6 cellular contexts compared by ENCODE assay signal in the genomic region with DNA sequence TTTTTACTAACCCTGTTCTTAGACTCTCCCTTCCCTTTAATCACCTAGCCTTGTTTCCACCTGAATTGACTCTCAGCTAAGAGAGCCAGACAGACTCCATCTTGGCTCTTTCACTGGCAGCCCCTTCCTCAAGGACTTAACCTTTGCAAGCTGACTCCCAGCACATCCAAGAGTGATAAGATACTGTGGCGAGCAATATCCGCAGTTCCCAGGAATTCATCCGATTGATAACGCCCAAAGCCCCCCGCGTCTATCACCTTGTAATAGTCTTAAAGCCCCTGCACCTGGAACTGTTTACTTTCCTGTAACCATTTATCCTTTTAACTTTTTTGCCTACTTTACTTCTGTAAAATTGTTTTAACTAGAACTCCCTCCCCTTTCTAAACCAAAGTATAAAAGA.
DNase-seq lines count a peak whose midpoint lies in the region; ATAC-seq and TF ChIP-seq lines count a peak whose summit lies in the region.
"Not testable (repeated sequence)": the region's sequence is repeated elsewhere in the genome, so short reads cannot be mapped to it uniquely, and the experiment has no call there.

No MANE protein-coding gene starts in this region.

- not testable (repeated sequence) for H3K9me2 ChIP-seq in GM23338 (ENCODE audit: insufficient read depth)

- not testable (repeated sequence) for H3K27ac ChIP-seq in GM23338 (ENCODE audit: low read depth); right atrium auricular region; mesendoderm (ENCODE audit: low read depth, low read length); testis

- CTCF ChIA-PET in activated CD8-positive, alpha-beta T cell treated with anti-CD3 and anti-CD28 coated beads, Interleukin-2, amount 10 ng/mL, durations not matched to agents 7 days and 5 days (lab: Charles Lee) = not testable (repeated sequence)

- WGBS in mesendoderm (ENCODE audit: extremely low coverage, insufficient coverage, low lambda C conversion rate) = no CpG with 5 or more reads among the region's 6 CpGs
- 62 to 65% methylated on average over 6 of the region's 6 CpGs for WGBS in testis, 2 donors

- not testable (repeated sequence) for H3K9me3 ChIP-seq in right atrium auricular region, testis

- H3K23ac ChIP-seq in mesendoderm (ENCODE audit: low read length) = not testable (repeated sequence)

- H3K36me3 Mint-ChIP-seq in GM23338 (ENCODE audit: low read depth) = peaks cover 12% of the 10 kb centered on the region; the same call in 2 of the 3 replicates
- not testable (repeated sequence) for H3K36me3 Mint-ChIP-seq in activated CD8-positive, alpha-beta T cell treated with anti-CD3 and anti-CD28 coated beads, Interleukin-2, amount 10 ng/mL, durations not matched to agents 7 days and 5 days (ENCODE audit: low read depth); chondrocyte (ENCODE audit: low read depth)

- not testable (repeated sequence) for H3K4ac ChIP-seq in mesendoderm (ENCODE audit: low read depth, low read length)

- H3K4me2 ChIP-seq in GM23338; mesendoderm (ENCODE audit: low read length): not testable (repeated sequence)

- not testable (repeated sequence) for H4K5ac ChIP-seq in mesendoderm (ENCODE audit: low read length)

- H3K27ac Mint-ChIP-seq in GM23338 = peak overlapping the region; percentile 10; the same call in 1 of the 2 replicates
- not testable (repeated sequence) for H3K27ac Mint-ChIP-seq in activated CD8-positive, alpha-beta T cell treated with anti-CD3 and anti-CD28 coated beads, Interleukin-2, amount 10 ng/mL, durations not matched to agents 7 days and 5 days; chondrocyte (ENCODE audit: unreplicated experiment)

- H4K8ac ChIP-seq in mesendoderm (ENCODE audit: low read depth, low read length) = not testable (repeated sequence)

- peaks cover 16% of the 10 kb centered on the region for H3K9me3 Mint-ChIP-seq in GM23338
- H3K9me3 Mint-ChIP-seq in activated CD8-positive, alpha-beta T cell treated with anti-CD3 and anti-CD28 coated beads, Interleukin-2, amount 10 ng/mL, durations not matched to agents 7 days and 5 days (ENCODE audit: insufficient read depth); chondrocyte (ENCODE audit: low read depth): not testable (repeated sequence)

- peaks cover 15% of the 10 kb centered on the region; the same call in 1 of the 2 replicates for H3K4me1 ChIP-seq in GM23338 (ENCODE audit: insufficient read depth)
- H3K4me1 ChIP-seq in right atrium auricular region; mesendoderm (ENCODE audit: control insufficient read depth, low read depth, low read length); testis: not testable (repeated sequence)

- not testable (repeated sequence) for H3K79me1 ChIP-seq in mesendoderm (ENCODE audit: low read length)

- peak overlapping the region; percentile 91 for H3K18ac ChIP-seq in mesendoderm (ENCODE audit: low read length)

- not testable (repeated sequence) for H3K4me3 Mint-ChIP-seq in GM23338; activated CD8-positive, alpha-beta T cell treated with anti-CD3 and anti-CD28 coated beads, Interleukin-2, amount 10 ng/mL, durations not matched to agents 7 days and 5 days; chondrocyte (ENCODE audit: unreplicated experiment)

- H3K79me2 ChIP-seq in GM23338 (replicated peaks; ENCODE audit: insufficient read depth); mesendoderm (ENCODE audit: control insufficient read depth, insufficient read depth, low read length): not testable (repeated sequence)

- H4K20me1 ChIP-seq in GM23338 (replicated peaks; ENCODE audit: insufficient read depth) = not testable (repeated sequence)

- not testable (repeated sequence) for H3F3A ChIP-seq in GM23338 (replicated peaks; ENCODE audit: low read depth)

- not testable (repeated sequence) for H2BK120ac ChIP-seq in mesendoderm (ENCODE audit: low read depth, low read length)

- not testable (repeated sequence) for ATAC-seq in GM23338; activated CD8-positive, alpha-beta T cell treated with anti-CD3 and anti-CD28 coated beads, Interleukin-2, amount 10 ng/mL, durations not matched to agents 7 days and 5 days

- not testable (repeated sequence) for H3K27me3 ChIP-seq in GM23338 (ENCODE audit: insufficient read depth); right atrium auricular region; mesendoderm (ENCODE audit: insufficient read depth, low read length, poor library complexity); testis

- H3K27me3 Mint-ChIP-seq in GM23338 (ENCODE audit: insufficient read depth, low read depth, poor library complexity); chondrocyte (ENCODE audit: low read depth): not testable (repeated sequence)
- H3K27me3 Mint-ChIP-seq in activated CD8-positive, alpha-beta T cell treated with anti-CD3 and anti-CD28 coated beads, Interleukin-2, amount 10 ng/mL, durations not matched to agents 7 days and 5 days (ENCODE audit: low read depth) = peaks cover 14% of the 10 kb centered on the region

- intact Hi-C loops in testis (cut with DNase I; ENCODE audit: low total_unique reads) = not testable (repeated sequence)

- not testable (repeated sequence) for TF ChIP-seq CTCF in GM23338 (conservative IDR thresholded peaks at IDR 0.05; ENCODE audit: low read depth in 2 of 2); chondrocyte (IDR thresholded peaks at IDR 0.05); right atrium auricular region (IDR thresholded peaks at IDR 0.05); testis (IDR thresholded peaks at IDR 0.05)

- peak overlapping the region; percentile 66 for H2BK5ac ChIP-seq in mesendoderm (ENCODE audit: low read length)

- not testable (repeated sequence) for DNase-seq in GM23338 (ENCODE audit: low spot score)
- peak; percentile 9 for DNase-seq in activated CD8-positive, alpha-beta T cell treated with anti-CD3 and anti-CD28 coated beads, Interleukin-2, amount 10 ng/mL, durations not matched to agents 7 days and 5 days
- DNase-seq in chondrocyte (ENCODE audit: low spot score) (peak; percentile 39), right atrium auricular region (ENCODE audit: low spot score) (peak; percentile 26), mesendoderm (peak; percentile 77), testis (peak; percentile 2)

- not testable (repeated sequence) for H3K36me3 ChIP-seq in GM23338 (ENCODE audit: insufficient read depth); right atrium auricular region; mesendoderm (ENCODE audit: control insufficient read depth, insufficient read depth, low read length); testis (ENCODE audit: low read depth, missing control alignments)

- peak overlapping the region; percentile 64 for H2BK15ac ChIP-seq in mesendoderm (replicated peaks; ENCODE audit: low read depth)

- H3K9ac ChIP-seq in mesendoderm (ENCODE audit: low read length) = not testable (repeated sequence)

- not testable (repeated sequence) for H3K4me3 ChIP-seq in GM23338; right atrium auricular region; mesendoderm (ENCODE audit: low read length); testis

- POLR2A ChIA-PET in activated CD8-positive, alpha-beta T cell treated with anti-CD3 and anti-CD28 coated beads, Interleukin-2, amount 10 ng/mL, durations not matched to agents 7 days and 5 days (lab: Charles Lee) = not testable (repeated sequence)

- H3K4me1 Mint-ChIP-seq in GM23338 (peaks cover 28% of the 10 kb centered on the region; the same call in 2 of the 3 replicates), chondrocyte (ENCODE audit: low read depth) (peaks cover 56% of the 10 kb centered on the region)
- H3K4me1 Mint-ChIP-seq in activated CD8-positive, alpha-beta T cell treated with anti-CD3 and anti-CD28 coated beads, Interleukin-2, amount 10 ng/mL, durations not matched to agents 7 days and 5 days (ENCODE audit: low read depth) = not testable (repeated sequence)

- H2AFZ ChIP-seq in GM23338 = not testable (repeated sequence)

- peak overlapping the region; percentile 50 for H3K56ac ChIP-seq in mesendoderm (ENCODE audit: low read length)

- H2AK5ac ChIP-seq in mesendoderm (ENCODE audit: low read length) = not testable (repeated sequence)

- TF ChIP-seq POLR2A in testis (IDR thresholded peaks at IDR 0.05) = not testable (repeated sequence)
